ENCODE assay signal across 1 cellular context in genomic region chr17:79041723-79042420, GRCh38.
TF ChIP-seq lines count a peak whose summit lies in the region.

No MANE protein-coding gene starts in this region.

TF ChIP-seq in HepG2, 621 proteins besides CTCF, POLR2A, EP300 and RAD21:
- 0 out of 2 replicates have a peak, but pooled peaks have one; percentile 7 for TF ChIP-seq ZNF768 (CRISPR knock-in tag; IDR thresholded peaks at IDR 0.05)
- 0 out of 2 replicates have a peak, but pooled peaks have one; percentile 58 for TF ChIP-seq ZNF878 (CRISPR knock-in tag; IDR thresholded peaks at IDR 0.05)
- 0 out of 2 replicates have a peak, but pooled peaks have one; percentile 28 for TF ChIP-seq GABPB1 (CRISPR knock-in tag; IDR thresholded peaks at IDR 0.05)
- TF ChIP-seq ZNF776 (CRISPR knock-in tag; IDR thresholded peaks at IDR 0.05): peak; percentile 52; the same call in 1 of the 2 replicates
- no peak for TF ChIP-seq EEA1 (CRISPR knock-in tag; IDR thresholded peaks at IDR 0.05; ENCODE audit: borderline replicate concordance)
- 0 out of 2 replicates have a peak, but pooled peaks have one; percentile 53 for TF ChIP-seq ZNF639 (CRISPR knock-in tag; conservative IDR thresholded peaks at IDR 0.05)
